Comparison of ENCODE assay signal across 1 cellular context in genomic region chr6:89148016-89148750, GRCh38.
TF ChIP-seq lines count a peak whose summit lies in the region.

No MANE protein-coding gene starts in this region.

TF ChIP-seq in HEK293, 187 proteins besides CTCF, POLR2A, EP300 and RAD21 (continued from another document and continues in another):
- TF ChIP-seq ZNF157 (tag by site-specific recombination; IDR thresholded peaks at IDR 0.05): no peak
- no peak for TF ChIP-seq ZNF146 (tag by site-specific recombination; IDR thresholded peaks at IDR 0.05)
- no peak for TF ChIP-seq ZNF133 (tag by site-specific recombination; IDR thresholded peaks at IDR 0.05)
- TF ChIP-seq ZNF747 (tag by site-specific recombination; IDR thresholded peaks at IDR 0.05): no peak
- TF ChIP-seq ZNF514 (tag by site-specific recombination; IDR thresholded peaks at IDR 0.05): no peak
- 0 out of 2 replicates have a peak, but pooled peaks have one; percentile 12 for TF ChIP-seq ZNF398 (tag by site-specific recombination; IDR thresholded peaks at IDR 0.05)
- TF ChIP-seq ZNF843 (tag by site-specific recombination; IDR thresholded peaks at IDR 0.05): 0 out of 2 replicates have a peak, but pooled peaks have one; percentile 13
- TF ChIP-seq ZNF174 (tag by site-specific recombination; IDR thresholded peaks at IDR 0.05): no peak
- no peak for TF ChIP-seq ZNF274 (IDR thresholded peaks at IDR 0.05; ENCODE audit: low read length)
- no peak for TF ChIP-seq ZNF274 (tag by site-specific recombination; IDR thresholded peaks at IDR 0.05; ENCODE audit: borderline replicate concordance)
- no peak for TF ChIP-seq ZNF529 (tag by site-specific recombination; IDR thresholded peaks at IDR 0.05; ENCODE audit: insufficient replicate concordance)
- no peak for TF ChIP-seq ZNF658 (tag by site-specific recombination; IDR thresholded peaks at IDR 0.05)
- no peak for TF ChIP-seq GLI2 (tag by site-specific recombination; IDR thresholded peaks at IDR 0.05; ENCODE audit: borderline replicate concordance, low read depth)
- no peak for TF ChIP-seq ZNF112 (tag by site-specific recombination; IDR thresholded peaks at IDR 0.05)
- TF ChIP-seq ZNF354C (tag by site-specific recombination; IDR thresholded peaks at IDR 0.05; ENCODE audit: borderline replicate concordance, low read depth): no peak
- TF ChIP-seq ZNF692 (tag by site-specific recombination; IDR thresholded peaks at IDR 0.05): no peak
- no peak for TF ChIP-seq ZNF155 (tag by site-specific recombination; IDR thresholded peaks at IDR 0.05)
- no peak for TF ChIP-seq ZNF76 (tag by site-specific recombination; IDR thresholded peaks at IDR 0.05; ENCODE audit: borderline replicate concordance, low read depth)
- TF ChIP-seq MZF1 (tag by site-specific recombination; IDR thresholded peaks at IDR 0.05; ENCODE audit: borderline replicate concordance): no peak
- TF ChIP-seq ZBTB8A (tag by site-specific recombination; IDR thresholded peaks at IDR 0.05): peak; percentile 42; the same call in 1 of the 2 replicates
- no peak for TF ChIP-seq HOXA7 (CRISPR knock-in tag; IDR thresholded peaks at IDR 0.05; ENCODE audit: borderline replicate concordance)
- TF ChIP-seq ZNF600 (tag by site-specific recombination; IDR thresholded peaks at IDR 0.05): no peak
- no peak for TF ChIP-seq ZSCAN4 (tag by site-specific recombination; IDR thresholded peaks at IDR 0.05)
- TF ChIP-seq ZNF521 (tag by site-specific recombination; IDR thresholded peaks at IDR 0.05): no peak
- no peak for TF ChIP-seq ZFP41 (tag by site-specific recombination; IDR thresholded peaks at IDR 0.05; ENCODE audit: borderline replicate concordance)
- no peak for TF ChIP-seq KLF7 (tag by site-specific recombination; IDR thresholded peaks at IDR 0.05; ENCODE audit: borderline replicate concordance)
- no peak for TF ChIP-seq OSR2 (tag by site-specific recombination; IDR thresholded peaks at IDR 0.05)
- TF ChIP-seq ZNF555 (tag by site-specific recombination; conservative IDR thresholded peaks at IDR 0.05): no peak
- TF ChIP-seq BCL6B (tag by site-specific recombination; IDR thresholded peaks at IDR 0.05): no peak
- TF ChIP-seq ZNF140 (tag by site-specific recombination; IDR thresholded peaks at IDR 0.05): no peak
- no peak for TF ChIP-seq ZNF677 (tag by site-specific recombination; IDR thresholded peaks at IDR 0.05)
- no peak for TF ChIP-seq ZSCAN16 (tag by site-specific recombination; IDR thresholded peaks at IDR 0.05)
- peak; percentile 52; the same call in 1 of the 2 replicates for TF ChIP-seq ZNF366 (tag by site-specific recombination; conservative IDR thresholded peaks at IDR 0.05)
- no peak for TF ChIP-seq FEZF1 (tag by site-specific recombination; IDR thresholded peaks at IDR 0.05)
- TF ChIP-seq ZNF473 (tag by site-specific recombination; IDR thresholded peaks at IDR 0.05): no peak
- TF ChIP-seq HOXC10 (CRISPR knock-in tag; IDR thresholded peaks at IDR 0.05): no peak
- no peak for TF ChIP-seq ZNF488 (tag by site-specific recombination; IDR thresholded peaks at IDR 0.05)
- no peak for TF ChIP-seq ZXDB (tag by site-specific recombination; IDR thresholded peaks at IDR 0.05)
- peak; percentile 18; the same call in 1 of the 2 replicates for TF ChIP-seq KLF1 (tag by site-specific recombination; IDR thresholded peaks at IDR 0.05)
- no peak for TF ChIP-seq ZNF837 (tag by site-specific recombination; IDR thresholded peaks at IDR 0.05)
- TF ChIP-seq HOXD13 (CRISPR knock-in tag; IDR thresholded peaks at IDR 0.05; ENCODE audit: borderline replicate concordance): no peak
- TF ChIP-seq PRDM10 (tag by site-specific recombination; IDR thresholded peaks at IDR 0.05): no peak; the same call in none of the 2 replicates
- TF ChIP-seq GFI1B (tag by site-specific recombination; IDR thresholded peaks at IDR 0.05): no peak
- TF ChIP-seq ZNF777 (tag by site-specific recombination; IDR thresholded peaks at IDR 0.05; ENCODE audit: borderline replicate concordance): no peak
- TF ChIP-seq ZNF513 (tag by site-specific recombination; IDR thresholded peaks at IDR 0.05): no peak
- TF ChIP-seq ZNF362 (tag by site-specific recombination; IDR thresholded peaks at IDR 0.05): peak; percentile 87
- TF ChIP-seq ZFP37 (tag by site-specific recombination; IDR thresholded peaks at IDR 0.05): no peak
- TF ChIP-seq OVOL3 (tag by site-specific recombination; IDR thresholded peaks at IDR 0.05): no peak
- TF ChIP-seq GLIS1 (tag by site-specific recombination; IDR thresholded peaks at IDR 0.05): peak; percentile 84
- no peak for TF ChIP-seq ZNF707 (tag by site-specific recombination; IDR thresholded peaks at IDR 0.05)
- no peak for TF ChIP-seq ZNF423 (tag by site-specific recombination; IDR thresholded peaks at IDR 0.05)
- no peak for TF ChIP-seq TSHZ1 (tag by site-specific recombination; IDR thresholded peaks at IDR 0.05; ENCODE audit: borderline replicate concordance)
